In the genomic region with DNA sequence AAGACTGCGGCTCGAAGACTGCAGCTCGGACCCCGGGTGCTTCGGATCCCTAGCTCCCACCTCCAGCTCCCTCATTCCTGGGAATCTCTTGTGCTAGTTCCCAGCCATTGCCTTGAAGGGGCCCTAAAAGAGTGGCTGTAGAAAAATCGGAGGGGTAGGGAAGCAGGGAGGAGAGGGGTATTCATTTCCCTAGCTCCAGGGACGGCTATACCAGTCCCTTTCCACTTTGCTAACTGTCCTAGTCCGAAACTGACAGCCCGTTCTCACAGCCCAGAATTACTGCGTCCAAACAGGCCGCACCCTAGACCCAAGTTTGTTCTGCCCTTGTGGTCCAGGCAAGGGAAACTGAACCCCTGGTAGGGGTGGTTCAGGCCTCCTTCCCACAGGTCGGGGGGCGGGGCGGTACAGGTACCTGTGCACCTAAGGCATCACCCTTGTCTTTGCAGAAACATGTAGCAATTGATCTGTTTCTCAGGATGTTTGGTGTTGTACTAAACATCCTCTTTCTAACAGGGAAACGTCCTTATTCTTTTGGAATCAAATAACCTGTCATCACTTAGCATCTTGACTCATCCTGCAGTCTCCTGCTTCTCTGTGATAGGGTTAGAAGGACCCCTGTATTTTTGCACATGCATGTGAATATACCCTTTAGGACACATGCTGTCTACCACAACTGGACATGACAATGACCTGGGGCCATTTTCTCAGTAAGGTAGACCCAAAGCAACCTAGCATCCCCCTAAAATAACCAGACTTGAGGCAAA, we compare ENCODE assay signal across 22 cellular contexts. TPM values are rescaled to one million over a fixed set of nuclear protein-coding genes. Genes with fewer than 3 reads are reported as not detected.
DNase-seq lines count a peak whose midpoint lies in the region; ATAC-seq and TF ChIP-seq lines count a peak whose summit lies in the region.
"Had no signal": no experiment of that assay in that cellular context is flagged by ENCODE, and none has a peak within 500 bp of the region (broad histone marks: within the 10 kb centered on the region; RNA-seq: fewer than 3 reads in every experiment).

No MANE protein-coding gene starts in this region.

- H3K9me2 ChIP-seq in hepatocyte (replicated peaks; ENCODE audit: insufficient read depth) = no peaks in the 10 kb centered on the region

- H3K4me1 ChIP-seq in hepatocyte (ENCODE audit: insufficient read depth) = peaks cover 33% of the 10 kb centered on the region
- H3K4me1 ChIP-seq in sigmoid colon = peaks cover 3 to 54% (median 53%) of the 10 kb centered on the region in 4 donors
- H3K4me1 ChIP-seq in thyroid gland = peaks cover 37 to 50% of the 10 kb centered on the region in 2 donors

- no peaks in the 10 kb centered on the region for H3K9me3 ChIP-seq in hepatocyte (ENCODE audit: low read depth)
- no peaks in the 10 kb centered on the region for H3K9me3 ChIP-seq in sigmoid colon
- no peaks in the 10 kb centered on the region for H3K9me3 ChIP-seq in thyroid gland
- H3K9me3 ChIP-seq: BLaER1, prostate gland had no signal

- no peaks in the 10 kb centered on the region for H3K79me2 ChIP-seq in hepatocyte

- H4K20me1 ChIP-seq in hepatocyte (ENCODE audit: insufficient read depth, poor library complexity, severe bottlenecking) = no peaks in the 10 kb centered on the region

- no peak overlapping the region for H3K4me3 ChIP-seq in hepatocyte
- no peak overlapping the region for H3K4me3 ChIP-seq in sigmoid colon
- H3K4me3 ChIP-seq in thyroid gland (replicated peaks in 1 of 3) = no peak overlapping the region
- H3K4me3 ChIP-seq: cardiac muscle cell had no signal

- H3K36me3 ChIP-seq in hepatocyte (replicated peaks; ENCODE audit: insufficient read depth, low read depth) = no peaks in the 10 kb centered on the region
- H3K36me3 ChIP-seq in sigmoid colon = no peaks in the 10 kb centered on the region
- H3K36me3 ChIP-seq in thyroid gland = no peaks in the 10 kb centered on the region
- H3K36me3 ChIP-seq: BLaER1, cardiac muscle cell, prostate gland had no signal

- peak overlapping the region; percentile 45 for H2AFZ ChIP-seq in hepatocyte

- H3K27ac ChIP-seq in hepatocyte (no peak overlapping the region), sigmoid colon (no peak overlapping the region), thyroid gland (no peak overlapping the region)
- H3K27ac ChIP-seq: BLaER1, cardiac muscle cell, prostate gland had no signal

- no peak for ATAC-seq in activated CD4-positive, CD25-positive, alpha-beta regulatory T cell treated with anti-CD3 and anti-CD28 coated beads, Interleukin-2, amount 50 U/mL, for 24 hours
- no peak for ATAC-seq in GM19455 (IDR thresholded peaks at IDR 0.05; ENCODE audit: unreplicated experiment)
- ATAC-seq: esophagus mucosa had no signal

- no peak for TF ChIP-seq CTCF in hepatocyte (IDR thresholded peaks at IDR 0.05; ENCODE audit: poor library complexity)
- TF ChIP-seq CTCF in sigmoid colon (IDR thresholded peaks at IDR 0.05) = no peak
- TF ChIP-seq CTCF in thyroid gland (IDR thresholded peaks at IDR 0.05) = no peak

- TF ChIP-seq POLR2A in sigmoid colon (IDR thresholded peaks at IDR 0.05) = no peak
- no peak for TF ChIP-seq POLR2A in thyroid gland (IDR thresholded peaks at IDR 0.05)

- WGBS in hepatocyte (ENCODE audit: low lambda C conversion rate, missing lambda C conversion rate) = 14% methylated on average over 15 of the region's 15 CpGs
- 15 to 21% methylated on average over 15 of the region's 15 CpGs for WGBS in sigmoid colon, 2 donors
- 31 to 38% methylated on average over 15 of the region's 15 CpGs for WGBS in thyroid gland, 2 donors

- peak; percentile 26 for DNase-seq in activated CD4-positive, CD25-positive, alpha-beta regulatory T cell treated with anti-CD3 and anti-CD28 coated beads, Interleukin-2, amount 50 U/mL, for 72 hours
- DNase-seq in HuH-7.5 (ENCODE audit: low spot score) (peak; percentile 28), hepatocyte (ENCODE audit: low spot score) (no peak), sigmoid colon (peak; percentile 33), thyroid gland (no peak), mesenteric fat pad (ENCODE audit: low spot score) (no peak)
- DNase-seq: activated CD4-positive, alpha-beta T cell treated with anti-CD3 and anti-CD28 coated beads, Interleukin-2, amount 10 ng/mL, durations not matched to agents 7 days and 5 days; activated T-cell treated with anti-CD3 and anti-CD28 coated beads, Interleukin-2, amount 50 U/mL, for 4 hours; DMS153; NCI-H2081; stimulated activated CD4-positive, alpha-beta T cell treated with anti-CD3 and anti-CD28 coated beads, Interleukin-4, amount 100 ng/mL, for 4 hours; substantia nigra had no signal

- intact Hi-C loops in sigmoid colon (cut with DNase I) (no loop called here), thyroid gland (cut with DNase I) (no loop called here)

- peaks cover 96% of the 10 kb centered on the region for H3K27me3 ChIP-seq in hepatocyte
- H3K27me3 ChIP-seq in sigmoid colon = peaks cover 82 to 100% (median 96%) of the 10 kb centered on the region in 3 donors
- peaks cover 60% of the 10 kb centered on the region for H3K27me3 ChIP-seq in thyroid gland

- no peak for TF ChIP-seq EP300 in sigmoid colon (IDR thresholded peaks at IDR 0.05)

- H3K4me2 ChIP-seq in hepatocyte = peak overlapping the region; percentile 75

RNA-seq across cellular contexts. Expression of gene EMX1, which starts 4.0 kb away (rescaled TPM):
- 0.12 and 1.2 TPM in 2 replicates for total RNA-seq in hepatocyte
- 0.16 and 0.34 TPM in 2 replicates for polyA plus RNA-seq in hepatocyte
- total RNA-seq in sigmoid colon = not detected
- 1 to 10 TPM in 1 of 3 donors, under 1 TPM in 2; 0.60 to 1.4 (median 0.71) TPM for polyA plus RNA-seq in sigmoid colon
- total RNA-seq in thyroid gland = under 1 TPM in 1 of 4 donors, not detected in 3; 0.22 TPM
- total RNA-seq in mesenteric fat pad = not detected
- total RNA-seq: activated CD4-positive, alpha-beta T cell treated with anti-CD3 and anti-CD28 coated beads, Interleukin-2, amount 10 ng/mL, durations not matched to agents 7 days and 5 days; esophagus mucosa; naive thymus-derived CD8-positive, alpha-beta T cell; NCI-H460; RPMI7951; smooth muscle cell had no signal
- polyA plus RNA-seq: cardiac muscle cell; naive thymus-derived CD8-positive, alpha-beta T cell; smooth muscle cell had no signal

RNA-seq across cellular contexts. Expression of gene SPR, which starts 34.1 kb away (rescaled TPM):
- total RNA-seq in hepatocyte (44.8 and 48.3 TPM in 2 replicates), sigmoid colon (10 to 100 TPM; 31.0 to 51.8 (median 37.6) TPM), thyroid gland (10 to 100 TPM; 29.4 to 83.0 (median 55.9) TPM), mesenteric fat pad (38.6 TPM)
- polyA plus RNA-seq in hepatocyte (55.3 and 63.3 TPM in 2 replicates), sigmoid colon (10 to 100 TPM; 46.1 to 69.8 (median 58.9) TPM)

Comparison
In these comparisons a context has a peak if more than half of its experiments do, and no peak if none do; other contexts are left out.
1. DNase-seq: peak in activated CD4-positive, CD25-positive, alpha-beta regulatory T cell treated with anti-CD3 and anti-CD28 coated beads, Interleukin-2, amount 50 U/mL, for 72 hours (single experiment), HuH-7.5 (single experiment) and sigmoid colon (single experiment); none in hepatocyte (single experiment), thyroid gland (0 of 2) and mesenteric fat pad (single experiment).